Comparison of ENCODE assay signal across 8 cellular contexts in the genomic region with DNA sequence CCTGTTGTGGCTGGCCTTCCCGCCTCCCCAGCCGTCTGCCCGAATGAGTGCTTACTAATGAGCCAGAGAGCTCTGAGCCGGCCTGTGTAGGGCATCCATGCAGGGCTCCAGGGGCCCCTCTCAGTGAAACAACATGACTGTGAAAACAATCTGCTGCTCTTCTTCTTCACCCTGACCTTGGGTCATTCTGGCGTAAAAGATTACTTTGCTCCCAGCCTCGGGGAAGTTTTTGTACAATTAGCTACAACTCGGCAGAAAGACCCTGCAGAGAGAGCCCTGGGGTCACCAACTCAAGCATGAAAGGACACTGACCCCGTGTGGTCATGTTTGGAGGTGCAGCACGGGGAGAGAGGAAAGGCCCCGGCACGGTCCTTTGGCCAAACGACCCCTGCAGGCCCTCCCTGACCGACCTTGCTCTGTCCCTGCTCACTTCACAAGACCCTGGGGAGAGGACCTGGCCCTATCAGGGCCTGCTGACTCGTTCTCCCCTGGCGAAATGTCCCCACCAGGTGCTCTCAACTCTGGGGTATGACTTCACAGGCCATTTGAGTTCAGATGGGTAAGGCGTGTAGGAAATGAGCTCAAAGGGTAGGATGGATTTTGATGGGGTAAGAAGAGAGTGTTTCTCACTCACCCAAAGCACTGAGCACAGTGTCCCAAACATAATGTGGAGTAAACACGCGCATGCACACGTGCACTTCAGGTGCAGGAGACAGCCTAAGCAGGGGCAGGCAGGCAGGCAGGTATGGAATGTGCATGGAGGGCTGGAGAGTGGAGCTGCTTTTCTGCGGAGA. TPM values are rescaled to one million over a fixed set of nuclear protein-coding genes. Genes with fewer than 3 reads are reported as not detected.
A peak's percentile ranks its signal among the peaks of the same experiment; 100 is the strongest.
DNase-seq lines count a peak whose midpoint lies in the region; ATAC-seq, FAIRE-seq and TF ChIP-seq lines count a peak whose summit lies in the region.

No MANE protein-coding gene starts in this region.

- no peaks in the 10 kb centered on the region for H3K79me2 ChIP-seq in H9 (ENCODE audit: insufficient read depth, low read length)
- H3K79me2 ChIP-seq in astrocyte (ENCODE audit: insufficient read depth, low read length) = no peaks in the 10 kb centered on the region

- no peak overlapping the region for H2BK20ac ChIP-seq in H9 (ENCODE audit: low read depth, low read length, poor library complexity, severe bottlenecking)

- H3K14ac ChIP-seq in H9 (ENCODE audit: insufficient read depth, low read length) = no peak overlapping the region; the same call in 1 of the 2 replicates

- H4K20me1 ChIP-seq in H9 (ENCODE audit: control insufficient read depth, insufficient read depth, insufficient read length) (no peaks in the 10 kb centered on the region), astrocyte (ENCODE audit: insufficient read depth, low read length) (no peaks in the 10 kb centered on the region)

- H3K56ac ChIP-seq in H9 (ENCODE audit: insufficient read length, low read depth, low read length) = no peak overlapping the region

- H3K23ac ChIP-seq in H9 (ENCODE audit: insufficient read length, low read depth, low read length) = no peak overlapping the region

- H2AFZ ChIP-seq in H9 (ENCODE audit: low read length) (no peak overlapping the region), astrocyte (ENCODE audit: low read depth, low read length) (peak overlapping the region; percentile 76)

- H3K4me1 ChIP-seq in H9 (ENCODE audit: insufficient read depth, low read length) (no peaks in the 10 kb centered on the region), astrocyte (ENCODE audit: insufficient read depth, low read length) (no peaks in the 10 kb centered on the region), iPS-18a (ENCODE audit: control insufficient read depth, low read depth, low read length) (peaks cover 5% of the 10 kb centered on the region), skeletal muscle tissue (ENCODE audit: control insufficient read depth in 3 of 3, insufficient read depth in 3 of 3, low read length in 3 of 3) (peaks cover 5 to 9% (median 9%) of the 10 kb centered on the region in 3 donors)

- H3K4me3 ChIP-seq in GM06990 (replicated peaks; ENCODE audit: low read depth, low read length) = no peak overlapping the region
- H3K4me3 ChIP-seq in astrocyte (ENCODE audit: insufficient read depth, low read depth, low read length) = no peak overlapping the region
- peak overlapping the region; percentile 40 for H3K4me3 ChIP-seq in iPS-18a (ENCODE audit: low read length)
- peak overlapping the region in 2 of 3 donors; percentile 30 to 36 for H3K4me3 ChIP-seq in skeletal muscle tissue (ENCODE audit: low read length in 3 of 3)

- no peak overlapping the region for H3K9ac ChIP-seq in H9 (ENCODE audit: extremely low read depth, insufficient read length, low read length)
- H3K9ac ChIP-seq in astrocyte (ENCODE audit: low read length) = no peak overlapping the region
- H3K9ac ChIP-seq in iPS-18a (ENCODE audit: low read length) = no peak overlapping the region
- peak overlapping the region in 2 of 3 donors; percentile 0 to 68 for H3K9ac ChIP-seq in skeletal muscle tissue (ENCODE audit: low read depth in 1 of 3, low read length in 3 of 3)

- H4K91ac ChIP-seq in H9 (ENCODE audit: insufficient read length, low read depth, low read length) = no peak overlapping the region

- H3K9me3 ChIP-seq in H9 (ENCODE audit: control insufficient read depth, low read depth, low read length) (no peaks in the 10 kb centered on the region), astrocyte (ENCODE audit: insufficient read depth, low read depth, low read length) (no peaks in the 10 kb centered on the region), iPS-18a (ENCODE audit: control insufficient read depth, low read depth, low read length) (no peaks in the 10 kb centered on the region), skeletal muscle tissue (ENCODE audit: control insufficient read depth in 3 of 3, low read length in 3 of 3) (no peaks in the 10 kb centered on the region)

- H2AK5ac ChIP-seq in H9 (ENCODE audit: insufficient read length, low read length) = no peak overlapping the region

- H3K4me2 ChIP-seq in H9 (ENCODE audit: insufficient read depth, insufficient read length, low read length) (no peak overlapping the region), astrocyte (ENCODE audit: low read length) (peak overlapping the region; percentile 51)

- no peaks in the 10 kb centered on the region for H3K79me1 ChIP-seq in H9 (ENCODE audit: insufficient read depth, low read depth, low read length, poor library complexity, severe bottlenecking)

- H2BK15ac ChIP-seq in H9 (ENCODE audit: low read depth, low read length) = no peak overlapping the region

- no peak overlapping the region for H4K5ac ChIP-seq in H9 (ENCODE audit: insufficient read length, low read depth, low read length)

- no peak overlapping the region for H2BK12ac ChIP-seq in H9 (ENCODE audit: insufficient read length, low read depth, low read length)

- H3K4me3 Mint-ChIP-seq in H9 = peak overlapping the region; percentile 36 to 53; a peak in 3 of 5 replicates
- H3K4me3 Mint-ChIP-seq in T-helper 2 cell treated with Interferon-gamma antibody and Interleukin-4, amounts not matched to agents 5 μg/mL and 100 μg/mL, for 36 hours = no peak overlapping the region
- H3K4me3 Mint-ChIP-seq in astrocyte (ENCODE audit: unreplicated experiment) = no peak overlapping the region

- H2BK5ac ChIP-seq in H9 (ENCODE audit: insufficient read length, low read length) = no peak overlapping the region

- H3K27ac Mint-ChIP-seq in H9 (peak overlapping the region in 1 of 3 experiments; percentile 84; a peak in 5 of 7 replicates), astrocyte (ENCODE audit: unreplicated experiment) (peak overlapping the region; percentile 29)
- H3K27ac Mint-ChIP-seq in T-helper 2 cell treated with Interferon-gamma antibody and Interleukin-4, amounts not matched to agents 5 μg/mL and 100 μg/mL, for 36 hours = no peak overlapping the region

- no peak overlapping the region for H3K4ac ChIP-seq in H9 (ENCODE audit: low read depth, low read length)

- H3K4me1 Mint-ChIP-seq in H9 (peaks cover 8 to 19% of the 10 kb centered on the region in 2 experiments), astrocyte (ENCODE audit: low read depth, unreplicated experiment) (no peaks in the 10 kb centered on the region)
- peaks cover 13% of the 10 kb centered on the region for H3K4me1 Mint-ChIP-seq in T-helper 2 cell treated with Interferon-gamma antibody and Interleukin-4, amounts not matched to agents 5 μg/mL and 100 μg/mL, for 36 hours (ENCODE audit: low read depth)

- no peak overlapping the region for H2BK120ac ChIP-seq in H9 (ENCODE audit: low read depth, low read length, poor library complexity, severe bottlenecking)

- peak; percentile 52 for DNase-seq in GM06990 (ENCODE audit: extremely low read depth, insufficient read length)
- peak; percentile 94 for DNase-seq in H9
- DNase-seq in NAMALWA (ENCODE audit: low spot score) = peak; percentile 95
- DNase-seq in T-helper 2 cell treated with Interferon-gamma antibody and Interleukin-4, amounts not matched to agents 5 μg/mL and 100 μg/mL, for 36 hours (ENCODE audit: low spot score) = peak; percentile 49
- DNase-seq in astrocyte (ENCODE audit: low read depth) = peak; percentile 22

- no peak overlapping the region for H3T11ph ChIP-seq in H9 (ENCODE audit: low read length)

- TF ChIP-seq CTCF in GM06990 (IDR thresholded peaks at IDR 0.05; ENCODE audit: insufficient read depth, low read length, poor library complexity, severe bottlenecking) (peak; percentile 92), H9 (conservative IDR thresholded peaks at IDR 0.05) (peak; percentile 99), astrocyte (IDR thresholded peaks at IDR 0.05; ENCODE audit: insufficient read depth, low read depth, low read length) (peak; percentile 94)

- H3K27ac ChIP-seq in H9 (ENCODE audit: insufficient read length, low read depth, low read length) (no peak overlapping the region), astrocyte (ENCODE audit: low read depth, low read length) (no peak overlapping the region), iPS-18a (ENCODE audit: low read length) (no peak overlapping the region), skeletal muscle tissue (ENCODE audit: low read depth, low read length) (no peak overlapping the region)

- H3K27me3 Mint-ChIP-seq in H9 (ENCODE audit: low read depth) (peaks cover 3% of the 10 kb centered on the region), astrocyte (ENCODE audit: low read depth, unreplicated experiment) (no peaks in the 10 kb centered on the region)
- no peaks in the 10 kb centered on the region for H3K27me3 Mint-ChIP-seq in T-helper 2 cell treated with Interferon-gamma antibody and Interleukin-4, amounts not matched to agents 5 μg/mL and 100 μg/mL, for 36 hours (ENCODE audit: low read depth)

- no peak for FAIRE-seq in astrocyte (lab: Jason Lieb, UNC)

- H4K8ac ChIP-seq in H9 (replicated peaks; ENCODE audit: insufficient read length, low read depth, low read length) = no peak overlapping the region

- H3K18ac ChIP-seq in H9 (ENCODE audit: insufficient read length, low read depth, low read length) = no peak overlapping the region

- H3K9me3 Mint-ChIP-seq in H9 (no peaks in the 10 kb centered on the region), astrocyte (ENCODE audit: unreplicated experiment) (no peaks in the 10 kb centered on the region)
- no peaks in the 10 kb centered on the region for H3K9me3 Mint-ChIP-seq in T-helper 2 cell treated with Interferon-gamma antibody and Interleukin-4, amounts not matched to agents 5 μg/mL and 100 μg/mL, for 36 hours

- WGBS in H9 (ENCODE audit: extremely low coverage, insufficient read length, low lambda C conversion rate) = no CpG with 5 or more reads among the region's 20 CpGs

- H3K27me3 ChIP-seq in GM06990 (replicated peaks; ENCODE audit: control insufficient read depth, insufficient read depth, low read length) (no peaks in the 10 kb centered on the region), H9 (ENCODE audit: insufficient read depth, low read length) (no peaks in the 10 kb centered on the region), astrocyte (ENCODE audit: insufficient read depth, low read length) (no peaks in the 10 kb centered on the region), iPS-18a (ENCODE audit: control insufficient read depth, insufficient read depth, low read length) (no peaks in the 10 kb centered on the region), skeletal muscle tissue (ENCODE audit: control insufficient read depth in 3 of 3, insufficient read depth in 3 of 3, low read length in 3 of 3) (no peaks in the 10 kb centered on the region)

- H3K36me3 Mint-ChIP-seq in H9 (ENCODE audit: insufficient read depth in 1 of 3, low read depth in 3 of 3) = no peaks in the 10 kb centered on the region; a peak in 1 of 7 replicates
- no peaks in the 10 kb centered on the region for H3K36me3 Mint-ChIP-seq in T-helper 2 cell treated with Interferon-gamma antibody and Interleukin-4, amounts not matched to agents 5 μg/mL and 100 μg/mL, for 36 hours (ENCODE audit: low read depth)
- no peaks in the 10 kb centered on the region for H3K36me3 Mint-ChIP-seq in astrocyte (ENCODE audit: low read depth, unreplicated experiment)

- H3K23me2 ChIP-seq in H9 (ENCODE audit: insufficient read length, low read depth, low read length, poor library complexity, severe bottlenecking) = no peaks in the 10 kb centered on the region

- no peak for ATAC-seq in HG03457 (IDR thresholded peaks at IDR 0.05; ENCODE audit: unreplicated experiment)

- H3K36me3 ChIP-seq in GM06990 (ENCODE audit: control insufficient read depth, insufficient read depth, low read length) = no peaks in the 10 kb centered on the region
- no peaks in the 10 kb centered on the region for H3K36me3 ChIP-seq in astrocyte (ENCODE audit: insufficient read depth, low read length)
- H3K36me3 ChIP-seq in iPS-18a (ENCODE audit: control insufficient read depth, low read depth, low read length) = no peaks in the 10 kb centered on the region
- no peaks in the 10 kb centered on the region for H3K36me3 ChIP-seq in skeletal muscle tissue (ENCODE audit: control insufficient read depth in 3 of 3, insufficient read depth in 3 of 3, low read length in 3 of 3)

RNA-seq across cellular contexts. Expression of a gene that starts 22.9 kb away (rescaled TPM):
- total RNA-seq in H9 (2021) (32.8 and 35.4 TPM in 2 replicates), astrocyte (34.0 and 39.8 TPM in 2 replicates), skeletal muscle tissue (26.6 TPM)

Comparison
In these comparisons a context has a peak if more than half of its experiments do, and no peak if none do; other contexts are left out.
1. DNase-seq: peak in every context shown above with its lines; median percentile 95 in NAMALWA; 94 in H9; 52 in GM06990; 49 in T-helper 2 cell treated with Interferon-gamma antibody and Interleukin-4, amounts not matched to agents 5 μg/mL and 100 μg/mL, for 36 hours; 22 in astrocyte.
2. H3K4me3 ChIP-seq: peak in iPS-18a (single experiment) and skeletal muscle tissue (2 of 3); none in GM06990 (single experiment) and astrocyte (single experiment).
3. H3K9ac ChIP-seq: peak in skeletal muscle tissue (2 of 3); none in H9 (single experiment), astrocyte (single experiment) and iPS-18a (single experiment).
4. H3K4me3 Mint-ChIP-seq: peak in H9 (2 of 2); none in T-helper 2 cell treated with Interferon-gamma antibody and Interleukin-4, amounts not matched to agents 5 μg/mL and 100 μg/mL, for 36 hours (single experiment) and astrocyte (single experiment).
5. Peak in every context shown above with its lines, with median percentiles within 50 percentile points of each other: CTCF ChIP-seq.